1 cellular context compared by ENCODE assay signal in the genomic region with DNA sequence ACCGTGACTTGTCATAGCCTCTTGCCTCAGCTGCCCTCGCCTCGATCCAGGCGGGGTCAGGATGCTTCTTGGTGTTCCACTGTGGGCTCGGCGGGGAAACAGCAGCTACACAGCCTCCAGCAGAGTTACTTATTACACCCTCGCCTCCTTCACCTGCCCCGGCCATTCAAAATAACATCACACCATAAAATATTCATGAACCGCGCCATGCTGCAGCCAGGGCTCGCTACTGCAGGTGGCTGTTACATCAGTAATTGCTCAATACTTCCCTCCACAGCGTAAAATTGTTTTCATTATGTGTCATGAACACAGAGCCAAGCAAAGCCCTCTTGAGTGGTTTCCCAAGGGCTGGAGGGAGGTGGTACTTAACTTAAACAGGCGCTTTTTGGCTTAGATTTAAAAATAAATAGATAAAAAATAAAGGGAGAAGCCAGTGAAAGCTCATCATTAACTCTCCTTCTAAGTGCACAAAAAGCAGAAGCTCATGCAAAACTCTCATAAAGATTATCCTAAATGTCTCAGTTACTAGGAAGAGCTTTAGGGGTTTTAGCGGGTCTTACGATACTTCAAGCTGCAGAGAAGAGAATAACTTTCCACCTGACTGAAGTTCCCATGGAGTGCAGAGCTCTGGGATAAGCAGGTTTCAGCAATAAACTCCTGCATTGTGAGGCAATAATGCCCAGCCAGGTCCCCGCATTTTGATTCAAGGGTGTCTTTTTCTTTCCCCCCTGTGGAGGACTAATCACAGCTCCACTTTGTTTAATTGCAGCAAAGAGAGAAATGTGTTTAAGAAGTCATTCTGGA.
TF ChIP-seq lines count a peak whose summit lies in the region.

No MANE protein-coding gene starts in this region.

TF ChIP-seq in GM23338, 12 proteins besides CTCF, POLR2A, EP300 and RAD21 (continued from another document):
- TF ChIP-seq, protein P1, sequence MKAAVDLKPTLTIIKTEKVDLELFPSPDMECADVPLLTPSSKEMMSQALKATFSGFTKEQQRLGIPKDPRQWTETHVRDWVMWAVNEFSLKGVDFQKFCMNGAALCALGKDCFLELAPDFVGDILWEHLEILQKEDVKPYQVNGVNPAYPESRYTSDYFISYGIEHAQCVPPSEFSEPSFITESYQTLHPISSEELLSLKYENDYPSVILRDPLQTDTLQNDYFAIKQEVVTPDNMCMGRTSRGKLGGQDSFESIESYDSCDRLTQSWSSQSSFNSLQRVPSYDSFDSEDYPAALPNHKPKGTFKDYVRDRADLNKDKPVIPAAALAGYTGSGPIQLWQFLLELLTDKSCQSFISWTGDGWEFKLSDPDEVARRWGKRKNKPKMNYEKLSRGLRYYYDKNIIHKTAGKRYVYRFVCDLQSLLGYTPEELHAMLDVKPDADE (IDR thresholded peaks at IDR 0.05), result no peak
- TF ChIP-seq STAT1 (IDR thresholded peaks at IDR 0.05; ENCODE audit: unreplicated experiment) (no peak), EZH2 (IDR thresholded peaks at IDR 0.05; ENCODE audit: low read depth, unreplicated experiment) (no peak), NANOG (IDR thresholded peaks at IDR 0.05; ENCODE audit: borderline replicate concordance) (no peak; the same call in 1 of the 2 replicates), ZNF114 (CRISPR knock-in tag; IDR thresholded peaks at IDR 0.05) (no peak), POLR2AphosphoS5 (IDR thresholded peaks at IDR 0.05; ENCODE audit: low read depth) (no peak), ZNF331 (CRISPR knock-in tag; IDR thresholded peaks at IDR 0.05; ENCODE audit: low read depth) (no peak)
- TF ChIP-seq, protein P2, sequence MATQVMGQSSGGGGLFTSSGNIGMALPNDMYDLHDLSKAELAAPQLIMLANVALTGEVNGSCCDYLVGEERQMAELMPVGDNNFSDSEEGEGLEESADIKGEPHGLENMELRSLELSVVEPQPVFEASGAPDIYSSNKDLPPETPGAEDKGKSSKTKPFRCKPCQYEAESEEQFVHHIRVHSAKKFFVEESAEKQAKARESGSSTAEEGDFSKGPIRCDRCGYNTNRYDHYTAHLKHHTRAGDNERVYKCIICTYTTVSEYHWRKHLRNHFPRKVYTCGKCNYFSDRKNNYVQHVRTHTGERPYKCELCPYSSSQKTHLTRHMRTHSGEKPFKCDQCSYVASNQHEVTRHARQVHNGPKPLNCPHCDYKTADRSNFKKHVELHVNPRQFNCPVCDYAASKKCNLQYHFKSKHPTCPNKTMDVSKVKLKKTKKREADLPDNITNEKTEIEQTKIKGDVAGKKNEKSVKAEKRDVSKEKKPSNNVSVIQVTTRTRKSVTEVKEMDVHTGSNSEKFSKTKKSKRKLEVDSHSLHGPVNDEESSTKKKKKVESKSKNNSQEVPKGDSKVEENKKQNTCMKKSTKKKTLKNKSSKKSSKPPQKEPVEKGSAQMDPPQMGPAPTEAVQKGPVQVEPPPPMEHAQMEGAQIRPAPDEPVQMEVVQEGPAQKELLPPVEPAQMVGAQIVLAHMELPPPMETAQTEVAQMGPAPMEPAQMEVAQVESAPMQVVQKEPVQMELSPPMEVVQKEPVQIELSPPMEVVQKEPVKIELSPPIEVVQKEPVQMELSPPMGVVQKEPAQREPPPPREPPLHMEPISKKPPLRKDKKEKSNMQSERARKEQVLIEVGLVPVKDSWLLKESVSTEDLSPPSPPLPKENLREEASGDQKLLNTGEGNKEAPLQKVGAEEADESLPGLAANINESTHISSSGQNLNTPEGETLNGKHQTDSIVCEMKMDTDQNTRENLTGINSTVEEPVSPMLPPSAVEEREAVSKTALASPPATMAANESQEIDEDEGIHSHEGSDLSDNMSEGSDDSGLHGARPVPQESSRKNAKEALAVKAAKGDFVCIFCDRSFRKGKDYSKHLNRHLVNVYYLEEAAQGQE (IDR thresholded peaks at IDR 0.05; ENCODE audit: unreplicated experiment), result no peak
